In the genomic region with DNA sequence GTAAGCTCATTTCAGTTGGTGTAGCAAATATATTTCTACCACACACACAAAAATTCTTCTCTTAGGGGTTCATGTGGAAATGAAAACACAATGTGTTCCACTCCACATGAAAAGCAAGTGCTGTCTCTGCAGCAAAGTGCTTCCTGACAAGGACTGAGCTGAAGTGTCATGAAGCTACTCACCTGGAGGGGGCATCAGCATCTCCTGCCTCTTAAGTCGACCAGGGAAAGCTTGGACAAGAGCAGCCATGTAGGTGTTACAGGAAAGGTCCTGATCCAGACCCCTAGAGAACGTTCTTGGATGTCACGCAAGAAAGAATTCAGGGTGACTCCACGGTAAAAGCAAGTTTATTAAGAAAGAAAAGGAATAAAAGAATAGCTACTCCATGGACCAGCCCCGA, we compare ENCODE assay signal across 11 cellular contexts.
DNase-seq lines count a peak whose midpoint lies in the region; ATAC-seq and TF ChIP-seq lines count a peak whose summit lies in the region.
"Had no signal": no experiment of that assay in that cellular context is flagged by ENCODE, and none has a peak within 500 bp of the region (broad histone marks: within the 10 kb centered on the region; RNA-seq: fewer than 3 reads in every experiment).

No MANE protein-coding gene starts in this region.

- H4K8ac ChIP-seq in IMR-90 (ENCODE audit: low read depth in 2 of 2, low read length in 2 of 2), result no peak overlapping the region

- H3K27ac ChIP-seq in IMR-90 (ENCODE audit: insufficient read depth, low read length), result no peak overlapping the region
- H3K27ac ChIP-seq in CD8-positive, alpha-beta T cell (ENCODE audit: low read depth, low read length), result no peak overlapping the region

- H3K23ac ChIP-seq in IMR-90 (ENCODE audit: low read depth, low read length), result no peak overlapping the region

- POLR2A ChIA-PET in IMR-90 (lab: Charles Lee; ENCODE audit: unreplicated experiment), result no interaction called here
- POLR2A ChIA-PET in activated CD4-positive, alpha-beta memory T cell treated with anti-CD3 and anti-CD28 coated beads, Interleukin-2, amount 10 ng/mL, durations not matched to agents 7 days and 5 days (lab: Charles Lee), result interaction anchor here (1.1 kb wide), 1 partner anchor 29 kb away, joined by 3 read pairs; no protein-coding TSS in a partner anchor
- POLR2A ChIA-PET in CD8-positive, alpha-beta T cell (lab: Charles Lee), result interaction anchor here (1.1 kb wide), 1 partner anchor 16 kb away, joined by 4 read pairs; no protein-coding TSS in a partner anchor

- TF ChIP-seq POLR2A in IMR-90 (IDR thresholded peaks at IDR 0.05; ENCODE audit: low read depth, low read length), result no peak

- no peak overlapping the region for H2BK15ac ChIP-seq in IMR-90 (ENCODE audit: low read depth, low read length)

- no peaks in the 10 kb centered on the region for H4K20me1 ChIP-seq in IMR-90 (ENCODE audit: insufficient read depth, low read length)

- no peak overlapping the region for H3K4ac ChIP-seq in IMR-90 (ENCODE audit: low read depth, low read length)

- H3K27ac Mint-ChIP-seq in activated T-cell treated with anti-CD3 and anti-CD28 coated beads, Interleukin-2, amount 50 U/mL, for 72 hours, result no peak overlapping the region
- H3K27ac Mint-ChIP-seq in activated CD4-positive, alpha-beta memory T cell treated with anti-CD3 and anti-CD28 coated beads, Interleukin-2, amount 10 ng/mL, durations not matched to agents 7 days and 5 days, result no peak overlapping the region
- no peak overlapping the region for H3K27ac Mint-ChIP-seq in nephron progenitor cell
- H3K27ac Mint-ChIP-seq in CD8-positive, alpha-beta T cell, result no peak overlapping the region

- peaks cover 7% of the 10 kb centered on the region for H3K27me3 Mint-ChIP-seq in activated T-cell treated with anti-CD3 and anti-CD28 coated beads, Interleukin-2, amount 50 U/mL, for 72 hours (ENCODE audit: low read depth)
- no peaks in the 10 kb centered on the region for H3K27me3 Mint-ChIP-seq in activated CD4-positive, alpha-beta memory T cell treated with anti-CD3 and anti-CD28 coated beads, Interleukin-2, amount 10 ng/mL, durations not matched to agents 7 days and 5 days
- H3K27me3 Mint-ChIP-seq in nephron progenitor cell (ENCODE audit: low read depth, poor library complexity), result peaks cover 3% of the 10 kb centered on the region
- H3K27me3 Mint-ChIP-seq in CD8-positive, alpha-beta T cell (ENCODE audit: low read depth), result peaks cover 5% of the 10 kb centered on the region

- no peaks in the 10 kb centered on the region for H3K36me3 Mint-ChIP-seq in activated T-cell treated with anti-CD3 and anti-CD28 coated beads, Interleukin-2, amount 50 U/mL, for 72 hours (ENCODE audit: insufficient read depth in 2 of 2)
- no peaks in the 10 kb centered on the region for H3K36me3 Mint-ChIP-seq in activated CD4-positive, alpha-beta memory T cell treated with anti-CD3 and anti-CD28 coated beads, Interleukin-2, amount 10 ng/mL, durations not matched to agents 7 days and 5 days (ENCODE audit: low read depth)
- no peaks in the 10 kb centered on the region for H3K36me3 Mint-ChIP-seq in nephron progenitor cell (ENCODE audit: low read depth)
- no peaks in the 10 kb centered on the region for H3K36me3 Mint-ChIP-seq in CD8-positive, alpha-beta T cell

- no peak overlapping the region for H3K4me3 ChIP-seq in IMR-90 (ENCODE audit: insufficient read depth, low read depth, low read length)
- H3K4me3 ChIP-seq in CD8-positive, alpha-beta T cell (ENCODE audit: low read depth, low read length), result no peak overlapping the region

- no CpG with 5 or more reads among the region's 5 CpGs for WGBS in IMR-90 (ENCODE audit: extremely low coverage in 2 of 2, insufficient read length in 1 of 2), 2 experiments

- intact Hi-C loops in IMR-90 (cut with micrococcal nuclease), result no loop called here
- intact Hi-C loops in CD8-positive, alpha-beta T cell (cut with DNase I, micrococcal nuclease), result loop anchor here in 1 of 2 experiments (5.0 to 10.0 kb wide), 2 partner anchors 109 to 491 kb away; no protein-coding TSS in a partner anchor

- no peaks in the 10 kb centered on the region for H3K9me1 ChIP-seq in IMR-90 (ENCODE audit: insufficient read depth, low read length)

- H3K4me1 ChIP-seq in IMR-90 (ENCODE audit: control insufficient read depth, insufficient read depth, low read length), result no peaks in the 10 kb centered on the region
- no peaks in the 10 kb centered on the region for H3K4me1 ChIP-seq in CD8-positive, alpha-beta T cell (ENCODE audit: insufficient read depth, low read length)

- CTCF ChIA-PET in IMR-90 (lab: Yijun Ruan, JAX), result no interaction called here
- CTCF ChIA-PET in activated CD4-positive, alpha-beta memory T cell treated with anti-CD3 and anti-CD28 coated beads, Interleukin-2, amount 10 ng/mL, durations not matched to agents 7 days and 5 days (lab: Charles Lee), result interaction anchor here (1.3 to 4.6 kb wide), 6 partner anchors 10 to 110 kb away, joined by 3 to 31 read pairs (median 6); no protein-coding TSS in a partner anchor
- CTCF ChIA-PET in CD8-positive, alpha-beta T cell (lab: Charles Lee), result interaction anchor here (1.1 to 1.9 kb wide), 3 partner anchors 9 to 111 kb away, joined by 3 to 6 read pairs (median 3); no protein-coding TSS in a partner anchor

- no peak overlapping the region for H2BK20ac ChIP-seq in IMR-90 (ENCODE audit: low read depth, low read length)

- TF ChIP-seq RAD21 in IMR-90 (IDR thresholded peaks at IDR 0.05; ENCODE audit: low read length), result no peak

- no peak overlapping the region for H3K56ac ChIP-seq in IMR-90 (ENCODE audit: extremely low read depth, insufficient read depth, low read length)

- no peak overlapping the region for H2AFZ ChIP-seq in IMR-90 (replicated peaks; ENCODE audit: low read length, poor library complexity)

- no peak overlapping the region for H3K18ac ChIP-seq in IMR-90 (ENCODE audit: low read depth, low read length)

- BruUV-seq in IMR-90 (replicated peaks; lab: Mats Ljungman, UMichigan), result no TSS peak

- no peaks in the 10 kb centered on the region for H3K9me3 Mint-ChIP-seq in activated T-cell treated with anti-CD3 and anti-CD28 coated beads, Interleukin-2, amount 50 U/mL, for 72 hours
- no peaks in the 10 kb centered on the region for H3K9me3 Mint-ChIP-seq in activated CD4-positive, alpha-beta memory T cell treated with anti-CD3 and anti-CD28 coated beads, Interleukin-2, amount 10 ng/mL, durations not matched to agents 7 days and 5 days
- no peaks in the 10 kb centered on the region for H3K9me3 Mint-ChIP-seq in nephron progenitor cell
- no peaks in the 10 kb centered on the region for H3K9me3 Mint-ChIP-seq in CD8-positive, alpha-beta T cell

- no peak overlapping the region for H2AK5ac ChIP-seq in IMR-90 (ENCODE audit: low read depth, low read length)

- dilution Hi-C loops in IMR-90 (cut with HindIII; ENCODE audit: low sequenced_read_pairs, unreplicated experiment), result no loop called here

- H3K9ac ChIP-seq in IMR-90 (ENCODE audit: low read depth, low read length), result no peak overlapping the region

- H3K14ac ChIP-seq in IMR-90 (replicated peaks; ENCODE audit: low read depth, low read length), result no peak overlapping the region

- no peaks in the 10 kb centered on the region for H3K9me3 ChIP-seq in IMR-90 (ENCODE audit: control insufficient read depth, insufficient read depth, low read length)
- H3K9me3 ChIP-seq in CD8-positive, alpha-beta T cell (ENCODE audit: low read length), result no peaks in the 10 kb centered on the region

- H4K5ac ChIP-seq in IMR-90 (ENCODE audit: low read depth, low read length), result no peak overlapping the region

- no peaks in the 10 kb centered on the region for H3K27me3 ChIP-seq in IMR-90 (ENCODE audit: control insufficient read depth, insufficient read depth, low read length)
- no peaks in the 10 kb centered on the region for H3K27me3 ChIP-seq in CD8-positive, alpha-beta T cell (ENCODE audit: insufficient read depth, low read length)

- DNase-seq in activated T-cell treated with anti-CD3 and anti-CD28 coated beads, Interleukin-2, amount 50 U/mL, for 72 hours, result peak; percentile 9 to 10
- DNase-seq in activated T-cell treated with anti-CD3 and anti-CD28 coated beads for 4 hours (no peak), IMR-90 (peak; percentile 1), nephron progenitor cell (no peak), NCI-H2171 (lab: John Stamatoyannopoulos, UW) (no peak)
- DNase-seq in activated CD4-positive, alpha-beta memory T cell treated with anti-CD3 and anti-CD28 coated beads, Interleukin-2, amount 10 ng/mL, durations not matched to agents 7 days and 5 days, result peak; percentile 21
- DNase-seq in CD8-positive, alpha-beta T cell, result no peak
- DNase-seq in stimulated activated naive CD4-positive, alpha-beta T cell treated with Interleukin-2 at 50 U/mL for 16 hours (lab: John Stamatoyannopoulos, UW), result no peak
- DNase-seq: activated effector memory CD4-positive, alpha-beta T cell treated with Interleukin-2 at 50 U/mL for 16 hours; COR-L47 had no signal

- H4K91ac ChIP-seq in IMR-90 (ENCODE audit: insufficient read depth, low read depth, low read length), result no peak overlapping the region

- H3K4me1 Mint-ChIP-seq in activated T-cell treated with anti-CD3 and anti-CD28 coated beads, Interleukin-2, amount 50 U/mL, for 72 hours (ENCODE audit: low read depth), result no peaks in the 10 kb centered on the region
- no peaks in the 10 kb centered on the region for H3K4me1 Mint-ChIP-seq in activated CD4-positive, alpha-beta memory T cell treated with anti-CD3 and anti-CD28 coated beads, Interleukin-2, amount 10 ng/mL, durations not matched to agents 7 days and 5 days
- H3K4me1 Mint-ChIP-seq in nephron progenitor cell, result no peaks in the 10 kb centered on the region
- no peaks in the 10 kb centered on the region for H3K4me1 Mint-ChIP-seq in CD8-positive, alpha-beta T cell (ENCODE audit: low read depth)

- H3K4me2 ChIP-seq in IMR-90 (ENCODE audit: low read depth, low read length), result no peak overlapping the region

- H2AK9ac ChIP-seq in IMR-90 (replicated peaks; ENCODE audit: low read depth, low read length, poor library complexity), result no peak overlapping the region

- ATAC-seq in activated T-cell treated with anti-CD3 and anti-CD28 coated beads, Interleukin-2, amount 50 U/mL, for 72 hours (replicated peaks in 1 of 2), result no peak
- no peak for ATAC-seq in IMR-90 (ENCODE audit: low read depth)
- ATAC-seq in CD8-positive, alpha-beta T cell, result no peak
- ATAC-seq: esophagus mucosa had no signal

- H2BK5ac ChIP-seq in IMR-90 (ENCODE audit: low read depth, low read length, poor library complexity, severe bottlenecking), result no peak overlapping the region

- no peak overlapping the region for H3K4me3 Mint-ChIP-seq in activated T-cell treated with anti-CD3 and anti-CD28 coated beads, Interleukin-2, amount 50 U/mL, for 72 hours
- no peak overlapping the region for H3K4me3 Mint-ChIP-seq in activated CD4-positive, alpha-beta memory T cell treated with anti-CD3 and anti-CD28 coated beads, Interleukin-2, amount 10 ng/mL, durations not matched to agents 7 days and 5 days
- no peak overlapping the region for H3K4me3 Mint-ChIP-seq in nephron progenitor cell
- H3K4me3 Mint-ChIP-seq in CD8-positive, alpha-beta T cell, result no peak overlapping the region

- no peak overlapping the region for H2BK120ac ChIP-seq in IMR-90 (ENCODE audit: low read depth, low read length)

- in situ Hi-C loops in IMR-90 (cut with MboI; ENCODE audit: low sequenced_read_pairs), result no loop called here

- no peaks in the 10 kb centered on the region for H3K36me3 ChIP-seq in IMR-90 (ENCODE audit: control insufficient read depth, insufficient read depth, low read length)
- no peaks in the 10 kb centered on the region for H3K36me3 ChIP-seq in CD8-positive, alpha-beta T cell (ENCODE audit: insufficient read depth, low read length)

- no peaks in the 10 kb centered on the region for H3K79me1 ChIP-seq in IMR-90 (ENCODE audit: low read depth in 1 of 2, low read length in 2 of 2)

- TF ChIP-seq CTCF in IMR-90 (conservative IDR thresholded peaks at IDR 0.05; ENCODE audit: low read depth, low read length) (no peak), nephron progenitor cell (IDR thresholded peaks at IDR 0.05) (peak; percentile 16)
- no peak for TF ChIP-seq CTCF in CD8-positive, alpha-beta T cell (IDR thresholded peaks at IDR 0.05)

Comparison
In these comparisons a context has a peak if more than half of its experiments do, and no peak if none do; other contexts are left out.
1. DNase-seq: peak in activated T-cell treated with anti-CD3 and anti-CD28 coated beads, Interleukin-2, amount 50 U/mL, for 72 hours (2 of 2), IMR-90 (single experiment) and activated CD4-positive, alpha-beta memory T cell treated with anti-CD3 and anti-CD28 coated beads, Interleukin-2, amount 10 ng/mL, durations not matched to agents 7 days and 5 days (single experiment); none in activated T-cell treated with anti-CD3 and anti-CD28 coated beads for 4 hours (single experiment), nephron progenitor cell (single experiment), CD8-positive, alpha-beta T cell (0 of 7), stimulated activated naive CD4-positive, alpha-beta T cell treated with Interleukin-2 at 50 U/mL for 16 hours (single experiment) and NCI-H2171 (single experiment).